ENCODE assay signal across 8 cellular contexts in genomic region chr6:37705239-37706051, GRCh38. TPM values are rescaled to one million over a fixed set of nuclear protein-coding genes. Genes with fewer than 3 reads are reported as not detected.
DNase-seq lines count a peak whose midpoint lies in the region; ATAC-seq lines count a peak whose summit lies in the region.

No MANE protein-coding gene starts in this region.

- H3K27me3 ChIP-seq in BLaER1 (no peaks in the 10 kb centered on the region; the same call in 1 of the 2 replicates), mononuclear cell (ENCODE audit: insufficient read depth, low read length) (peaks cover 42% of the 10 kb centered on the region)

- H3K4me3 ChIP-seq in BLaER1, result peak overlapping the region; percentile 68
- peak overlapping the region; percentile 33 for H3K4me3 ChIP-seq in mononuclear cell (ENCODE audit: low read length)

- peak; percentile 51 for ATAC-seq in GM21423 (IDR thresholded peaks at IDR 0.05; ENCODE audit: unreplicated experiment)
- no peak for ATAC-seq in GM18498 (IDR thresholded peaks at IDR 0.05; ENCODE audit: unreplicated experiment)

- H3K9ac ChIP-seq in BLaER1, result peak overlapping the region; percentile 76

- no peaks in the 10 kb centered on the region for H3K36me3 ChIP-seq in BLaER1

- H3K4me2 ChIP-seq in BLaER1, result peak overlapping the region; percentile 88

- DNase-seq in NCI-H2227 (lab: John Stamatoyannopoulos, UW; ENCODE audit: unreplicated experiment) (peak; percentile 91), epidermal melanocyte (ENCODE audit: insufficient read length, low spot score) (peak; percentile 84)
- peak; percentile 80 for DNase-seq in activated CD8-positive, alpha-beta memory T cell treated with anti-CD3 and anti-CD28 coated beads, Interleukin-2, amount 50 U/mL, for 4 hours
- peak; percentile 60 to 64 for DNase-seq in stimulated activated CD8-positive, alpha-beta memory T cell treated with anti-CD3 and anti-CD28 coated beads, Interleukin-15, amount 100 ng/mL, for 4 hours (ENCODE audit: low read depth in 2 of 2)

- H3K9me3 ChIP-seq in BLaER1 (no peaks in the 10 kb centered on the region), mononuclear cell (ENCODE audit: low read depth, low read length) (no peaks in the 10 kb centered on the region)

- H3K4me1 ChIP-seq in BLaER1, result peaks cover 35% of the 10 kb centered on the region
- peaks cover 28% of the 10 kb centered on the region for H3K4me1 ChIP-seq in mononuclear cell (ENCODE audit: insufficient read depth, low read length)

- H4K20me1 ChIP-seq in BLaER1, result no peaks in the 10 kb centered on the region

- peak overlapping the region; percentile 83 for H3K27ac ChIP-seq in BLaER1

RNA-seq across cellular contexts. Expression of gene MDGA1, which starts 7.8 kb away (rescaled TPM):
- total RNA-seq in mononuclear cell, result 4.1 TPM
